Comparison of ENCODE assay signal across 28 cellular contexts in genomic region chr16:1653023-1653422, GRCh38.
"Had no signal": no experiment of that assay in that cellular context is flagged by ENCODE, and none has a peak within 500 bp of the region (broad histone marks: within the 10 kb centered on the region; RNA-seq: fewer than 3 reads in every experiment).

No MANE protein-coding gene starts in this region.

- H3K27ac Mint-ChIP-seq: stimulated activated effector memory CD8-positive, alpha-beta T cell treated with anti-CD3 and anti-CD28 coated beads, Interleukin-12 subunit alpha, Interleukin-12 subunit beta, amount 100 ng/mL, for 72 hours; stimulated activated memory B cell treated with anti-CD40 and anti-IgM and Interleukin-4, amounts not matched to agents 10 μg/mL and 1 μg/mL and 100 μg/mL, for 72 hours; stimulated activated naive CD8-positive, alpha-beta T cell treated with anti-CD3 and anti-CD28 coated beads, Interleukin-15, Interleukin-2, amounts not matched to agents 100 ng/mL and 50 ng/mL, for 24 hours; type B pancreatic cell had no signal

- H3K4me1 ChIP-seq: thyroid gland, tibial nerve, transverse colon, upper lobe of left lung, upper lobe of right lung, uterus, vagina had no signal

- H3K27ac ChIP-seq: stomach, suprapubic skin, testis, thoracic aorta, thyroid gland, tibial artery, tibial nerve, transverse colon, upper lobe of left lung, upper lobe of right lung, uterus, vagina had no signal

- H3K36me3 ChIP-seq: uterus had no signal

- ATAC-seq: stimulated activated effector memory CD8-positive, alpha-beta T cell treated with anti-CD3 and anti-CD28 coated beads, Interleukin-12 subunit alpha, Interleukin-12 subunit beta, amount 100 ng/mL, for 72 hours; stimulated activated memory B cell treated with anti-CD40 and anti-IgM and Interleukin-4, amounts not matched to agents 10 μg/mL and 1 μg/mL and 100 μg/mL, for 72 hours; stimulated activated naive CD8-positive, alpha-beta T cell treated with anti-CD3 and anti-CD28 coated beads, Interleukin-15, amount 100 ng/mL, for 72 hours; stimulated activated naive CD8-positive, alpha-beta T cell treated with anti-CD3 and anti-CD28 coated beads, Interleukin-15, Interleukin-2, amounts not matched to agents 100 U/mL and 50 U/mL, for 24 hours; upper lobe of right lung had no signal

- H3K27me3 Mint-ChIP-seq: stimulated activated memory B cell treated with anti-CD40 and anti-IgM and Interleukin-4, amounts not matched to agents 10 μg/mL and 1 μg/mL and 100 μg/mL, for 72 hours; stimulated activated naive CD8-positive, alpha-beta T cell treated with anti-CD3 and anti-CD28 coated beads, Interleukin-15, amount 100 ng/mL, for 72 hours; stimulated activated naive CD8-positive, alpha-beta T cell treated with anti-CD3 and anti-CD28 coated beads, Interleukin-15, Interleukin-2, amounts not matched to agents 100 ng/mL and 50 ng/mL, for 24 hours had no signal

- H3K4me1 Mint-ChIP-seq: stimulated activated naive CD8-positive, alpha-beta T cell treated with anti-CD3 and anti-CD28 coated beads, Interleukin-15, amount 100 ng/mL, for 72 hours had no signal

- FAIRE-seq: urothelium cell line had no signal

- H3K27me3 ChIP-seq: stomach, suprapubic skin, testis, thyroid gland, tibial artery, tibial nerve, transverse colon, upper lobe of left lung, upper lobe of right lung, uterus, vagina had no signal

- H3K9me3 ChIP-seq: stomach, suprapubic skin, testis, thoracic aorta, thyroid gland, tibial artery, tibial nerve, transverse colon, upper lobe of left lung, upper lobe of right lung, uterus, vagina had no signal

- DNase-seq: stimulated activated CD4-positive, alpha-beta T cell treated with anti-CD3 and anti-CD28 coated beads, Interleukin-2, amount 100 ng/mL, for 48 hours; stimulated activated CD4-positive, alpha-beta T cell treated with anti-CD3 and anti-CD28 coated beads, Interleukin-4, amount 100 ng/mL, for 1 hour; stimulated activated CD4-positive, alpha-beta T cell treated with anti-CD3 and anti-CD28 coated beads, Interleukin-4, amount 100 ng/mL, for 24 hours; stimulated activated CD4-positive, alpha-beta T cell treated with anti-CD3 and anti-CD28 coated beads, Interleukin-4, amount 100 ng/mL, for 4 hours; stimulated activated CD8-positive, alpha-beta memory T cell treated with anti-CD3 and anti-CD28 coated beads, Interleukin-4, amount 100 ng/mL, for 48 hours; stimulated activated naive CD4-positive, alpha-beta T cell; stimulated activated naive CD4-positive, alpha-beta T cell treated with Interleukin-2 at 50 U/mL for 16 hours; stimulated activated naive CD8-positive, alpha-beta T cell treated with anti-CD3 and anti-CD28 coated beads, Interleukin-15, amount 100 ng/mL, for 72 hours; stimulated activated naive CD8-positive, alpha-beta T cell treated with anti-CD3 and anti-CD28 coated beads, Interleukin-15, Interleukin-2, amounts not matched to agents 100 U/mL and 50 U/mL, for 24 hours; stomach; substantia nigra; testis; thyroid gland; tibial artery; transverse colon; trophoblast cell; upper lobe of left lung; upper lobe of right lung; uterus had no signal

- H3K4me3 ChIP-seq: stomach, suprapubic skin, testis, thoracic aorta, thyroid gland, tibial artery, tibial nerve, transverse colon, upper lobe of left lung, upper lobe of right lung, uterus, vagina had no signal

- H3K9me3 Mint-ChIP-seq: stimulated activated effector memory CD8-positive, alpha-beta T cell treated with anti-CD3 and anti-CD28 coated beads, Interleukin-12 subunit alpha, Interleukin-12 subunit beta, amount 100 ng/mL, for 72 hours; stimulated activated memory B cell treated with anti-CD40 and anti-IgM and Interleukin-4, amounts not matched to agents 10 μg/mL and 1 μg/mL and 100 μg/mL, for 72 hours; stimulated activated naive CD8-positive, alpha-beta T cell treated with anti-CD3 and anti-CD28 coated beads, Interleukin-15, amount 100 ng/mL, for 72 hours; stimulated activated naive CD8-positive, alpha-beta T cell treated with anti-CD3 and anti-CD28 coated beads, Interleukin-15, Interleukin-2, amounts not matched to agents 100 ng/mL and 50 ng/mL, for 24 hours; type B pancreatic cell had no signal

- H3K4me3 Mint-ChIP-seq: stimulated activated effector memory CD8-positive, alpha-beta T cell treated with anti-CD3 and anti-CD28 coated beads, Interleukin-12 subunit alpha, Interleukin-12 subunit beta, amount 100 ng/mL, for 72 hours; stimulated activated memory B cell treated with anti-CD40 and anti-IgM and Interleukin-4, amounts not matched to agents 10 μg/mL and 1 μg/mL and 100 μg/mL, for 72 hours; stimulated activated naive CD8-positive, alpha-beta T cell treated with anti-CD3 and anti-CD28 coated beads, Interleukin-15, amount 100 ng/mL, for 72 hours; stimulated activated naive CD8-positive, alpha-beta T cell treated with anti-CD3 and anti-CD28 coated beads, Interleukin-15, Interleukin-2, amounts not matched to agents 100 ng/mL and 50 ng/mL, for 24 hours; type B pancreatic cell had no signal
